Comparison of ENCODE assay signal across 20 cellular contexts in the genomic region with DNA sequence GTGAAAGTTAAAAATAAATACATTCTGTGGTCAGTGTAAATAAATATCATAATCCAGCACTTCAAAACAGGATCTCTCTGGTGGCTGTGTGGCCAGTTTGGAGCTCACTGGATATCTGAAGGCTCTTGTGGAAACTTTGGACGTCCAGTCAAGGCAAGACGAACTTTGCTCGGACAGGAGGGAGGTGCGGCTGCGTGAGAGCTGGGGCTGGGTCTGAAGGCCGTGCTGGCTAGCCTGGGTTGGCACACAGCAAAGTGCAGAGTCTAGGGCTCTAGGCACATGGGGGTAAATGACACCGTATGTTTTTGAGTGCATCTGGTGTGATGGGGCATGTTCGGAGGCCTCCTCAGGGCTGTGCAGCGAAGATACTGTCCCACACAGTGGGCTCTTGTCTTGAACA.
DNase-seq lines count a peak whose midpoint lies in the region; ATAC-seq and TF ChIP-seq lines count a peak whose summit lies in the region.
"Had no signal": no experiment of that assay in that cellular context is flagged by ENCODE, and none has a peak within 500 bp of the region (broad histone marks: within the 10 kb centered on the region; RNA-seq: fewer than 3 reads in every experiment).

No MANE protein-coding gene starts in this region.

- in situ Hi-C loops in transverse colon (cut with MboI; ENCODE audit: low pct_ligation_motif_present in 1 of 4, low pct_unique_long_range_greater_than_20kb in 1 of 4, low sequenced_read_pairs in 3 of 4), result no loop called here
- in situ Hi-C loops in ACHN (cut with HindIII; ENCODE audit: low pct_ligation_motif_present, low pct_unique_long_range_greater_than_20kb, low sequenced_read_pairs), result no loop called here

- WGBS in transverse colon (ENCODE audit: low coverage in 1 of 2), 2 donors, result 47 to 80% methylated on average over 3 to 9 of the region's 9 CpGs

- H3K9me3 ChIP-seq in neutrophil (no peaks in the 10 kb centered on the region), transverse colon (no peaks in the 10 kb centered on the region), A673 (ENCODE audit: low read depth, low read length, poor library complexity, severe bottlenecking) (no peaks in the 10 kb centered on the region)
- H3K9me3 ChIP-seq: SJSA1 had no signal

- no peak for TF ChIP-seq CTCF in neutrophil (IDR thresholded peaks at IDR 0.05)
- TF ChIP-seq CTCF in transverse colon (IDR thresholded peaks at IDR 0.05), result no peak
- TF ChIP-seq CTCF in RWPE1 (conservative IDR thresholded peaks at IDR 0.05; ENCODE audit: low read depth), result no peak
- TF ChIP-seq CTCF in A673 (conservative IDR thresholded peaks at IDR 0.05; ENCODE audit: low read depth, low read length), result no peak

- DNase-seq in caudate nucleus (lab: John Stamatoyannopoulos, UW), result no peak
- peak; percentile 48 to 49 for DNase-seq in left colon
- peak; percentile 48 for DNase-seq in transverse colon
- no peak for DNase-seq in COLO668 (lab: John Stamatoyannopoulos, UW; ENCODE audit: unreplicated experiment)
- no peak for DNase-seq in RWPE1 (ENCODE audit: low spot score)
- DNase-seq in A673 (ENCODE audit: low spot score), result no peak
- no peak for DNase-seq in ACHN
- DNase-seq: CD8-positive, alpha-beta memory T cell; GF-D8; HFFc6; MM.1S; NCI-H1105 treated with DMSO at 0.1 percent for 48 hours; NCI-H1694 treated with DMSO at 0.1 percent for 48 hours; NCI-H2107; NCI-H2227 treated with DMSO at 0.1 percent for 48 hours; NCI-H526 treated with DMSO at 0.1 percent for 48 hours; NK-92 treated with Interleukin-12 subunit alpha and Interleukin-12 subunit beta, amount 100 ng/mL, for 24 hours; OCI-M1 had no signal

- CTCF ChIA-PET in RWPE1 (lab: Yijun Ruan, JAX), result no interaction called here
- CTCF ChIA-PET in A673 (lab: Charles Lee), result no interaction called here

- H3K36me3 ChIP-seq in neutrophil (peaks cover 10% of the 10 kb centered on the region), transverse colon (no peaks in the 10 kb centered on the region), A673 (ENCODE audit: insufficient read depth, low read length, poor library complexity, severe bottlenecking) (no peaks in the 10 kb centered on the region)
- H3K36me3 ChIP-seq: SJSA1 had no signal

- H3K27ac ChIP-seq in caudate nucleus (ENCODE audit: low read depth, low read length), result peak overlapping the region; percentile 58
- peak overlapping the region; percentile 56 for H3K27ac ChIP-seq in neutrophil
- peak overlapping the region in 1 of 4 donors; percentile 72 for H3K27ac ChIP-seq in transverse colon
- no peak overlapping the region for H3K27ac ChIP-seq in RWPE1
- no peak overlapping the region for H3K27ac ChIP-seq in A673 (ENCODE audit: low read depth, low read length, poor library complexity, severe bottlenecking)
- H3K27ac ChIP-seq: SJSA1 had no signal

- intact Hi-C loops in left colon (cut with DNase I, micrococcal nuclease) (no loop called here), transverse colon (cut with DNase I; ENCODE audit: low total_unique reads) (loop anchor here (10.0 kb wide), 1 partner anchor 102 kb away; the partner anchor contains the start of gene RAB31), A673 (cut with micrococcal nuclease; ENCODE audit: unreplicated experiment) (no loop called here)

- BruUV-seq in A673 (replicated peaks; lab: Mats Ljungman, UMichigan), result no TSS peak

- H3K4me3 ChIP-seq in neutrophil (ENCODE audit: low read depth in 1 of 2, low read length in 1 of 2) (no peak overlapping the region), transverse colon (no peak overlapping the region), A673 (ENCODE audit: low read depth, low read length, poor library complexity, severe bottlenecking) (no peak overlapping the region)
- H3K4me3 ChIP-seq: SJSA1 had no signal

- POLR2A ChIA-PET in RWPE1 (lab: Yijun Ruan, JAX; ENCODE audit: low non-redundant PET), result interaction anchor here (0.6 kb wide), 1 partner anchor 41 kb away, joined by 3 read pairs; no protein-coding TSS in a partner anchor
- POLR2A ChIA-PET in A673 (lab: Charles Lee; ENCODE audit: low non-redundant PET), result no interaction called here

- TF ChIP-seq POLR2A in transverse colon (IDR thresholded peaks at IDR 0.05), result no peak

- peaks cover 34 to 35% of the 10 kb centered on the region in 2 experiments for H3K4me1 ChIP-seq in neutrophil (ENCODE audit: control insufficient read depth in 1 of 2, insufficient read depth in 1 of 2, low read depth in 1 of 2, low read length in 1 of 2)
- peaks cover 3 to 40% (median 16%) of the 10 kb centered on the region in 4 donors for H3K4me1 ChIP-seq in transverse colon
- H3K4me1 ChIP-seq in A673 (ENCODE audit: insufficient read depth, low read length, poor library complexity, severe bottlenecking), result peaks cover 52% of the 10 kb centered on the region

- TF ChIP-seq EP300 in transverse colon (IDR thresholded peaks at IDR 0.05; ENCODE audit: low read depth), result no peak

- peak; percentile 91 for ATAC-seq in left colon

- no peaks in the 10 kb centered on the region for H3K27me3 ChIP-seq in neutrophil
- no peaks in the 10 kb centered on the region for H3K27me3 ChIP-seq in transverse colon
- no peaks in the 10 kb centered on the region for H3K27me3 ChIP-seq in A673 (replicated peaks; ENCODE audit: insufficient read depth, low read depth, low read length, poor library complexity)
- H3K27me3 ChIP-seq: SJSA1 had no signal

Comparison
In these comparisons a context has a peak if more than half of its experiments do, and no peak if none do; other contexts are left out.
1. DNase-seq: peak in left colon (2 of 2) and transverse colon (single experiment); none in caudate nucleus (0 of 61), COLO668 (single experiment), RWPE1 (single experiment), A673 (single experiment) and ACHN (single experiment).
2. H3K27ac ChIP-seq: peak in caudate nucleus (single experiment) and neutrophil (single experiment); none in RWPE1 (single experiment) and A673 (single experiment).